In genomic region chr20:37943033-37943432, GRCh38 we compare ENCODE assay signal across 16 cellular contexts. TPM values are rescaled to one million over a fixed set of nuclear protein-coding genes. Genes with fewer than 3 reads are reported as not detected.
DNase-seq lines count a peak whose midpoint lies in the region; ATAC-seq, FAIRE-seq and TF ChIP-seq lines count a peak whose summit lies in the region.
"Had no signal": no experiment of that assay in that cellular context is flagged by ENCODE, and none has a peak within 500 bp of the region (broad histone marks: within the 10 kb centered on the region; RNA-seq: fewer than 3 reads in every experiment).

No MANE protein-coding gene starts in this region.

- no peaks in the 10 kb centered on the region for H3K4me1 Mint-ChIP-seq in stimulated activated memory B cell treated with anti-CD40 and anti-IgM and Interleukin-4, amounts not matched to agents 10 μg/mL and 1 μg/mL and 100 μg/mL, for 72 hours
- H3K4me1 Mint-ChIP-seq: CD4-positive, CD25-positive, alpha-beta regulatory T cell had no signal

- H3K27ac Mint-ChIP-seq in stimulated activated memory B cell treated with anti-CD40 and anti-IgM and Interleukin-4, amounts not matched to agents 10 μg/mL and 1 μg/mL and 100 μg/mL, for 72 hours = no peak overlapping the region
- H3K27ac Mint-ChIP-seq: CD4-positive, CD25-positive, alpha-beta regulatory T cell had no signal

- H2AFZ ChIP-seq in OCI-LY3 (ENCODE audit: low read depth, low read length) = no peak overlapping the region
- H2AFZ ChIP-seq: GM23248 had no signal

- no peak for ATAC-seq in GM18511 (IDR thresholded peaks at IDR 0.05; ENCODE audit: unreplicated experiment)
- ATAC-seq in stimulated activated memory B cell treated with anti-CD40 and anti-IgM and Interleukin-4, amounts not matched to agents 10 μg/mL and 1 μg/mL and 100 μg/mL, for 72 hours = no peak

- no peak overlapping the region for H3K27ac ChIP-seq in OCI-LY3 (ENCODE audit: low read length)
- no peak overlapping the region for H3K27ac ChIP-seq in thyroid gland
- H3K27ac ChIP-seq: GM23248, SJSA1 had no signal

- no peaks in the 10 kb centered on the region; the same call in 1 of the 2 replicates for H3K27me3 ChIP-seq in OCI-LY3 (ENCODE audit: low read depth, low read length)
- H3K27me3 ChIP-seq in thyroid gland = no peaks in the 10 kb centered on the region
- H3K27me3 ChIP-seq: SJSA1 had no signal

- H3K9ac ChIP-seq in OCI-LY3 (ENCODE audit: low read length) = no peak overlapping the region
- H3K9ac ChIP-seq: GM23248 had no signal

- TF ChIP-seq POLR2A in GM12892 (IDR thresholded peaks at IDR 0.05; ENCODE audit: low read depth, low read length) = no peak
- no peak for TF ChIP-seq POLR2A in thyroid gland (IDR thresholded peaks at IDR 0.05)

- DNase-seq in GM12892 (ENCODE audit: insufficient read length) (no peak), islet precursor cell (peak; percentile 19), thyroid gland (peak; percentile 75 to 85)
- DNase-seq in stimulated activated CD4-positive, alpha-beta T cell treated with anti-CD3 and anti-CD28 coated beads, Interleukin-2, amount 100 ng/mL, for 48 hours = no peak
- DNase-seq: CD4-positive, CD25-positive, alpha-beta regulatory T cell; DMS53; GM23248; NCI-H1930; NCI-H526 treated with DMSO at 0.1 percent for 48 hours; OCI-M1; RPMI8226 had no signal

- TF ChIP-seq CTCF in OCI-LY3 (IDR thresholded peaks at IDR 0.05; ENCODE audit: low read depth, low read length) (no peak), thyroid gland (IDR thresholded peaks at IDR 0.05) (no peak)

- no peak overlapping the region for H3K4me3 Mint-ChIP-seq in stimulated activated memory B cell treated with anti-CD40 and anti-IgM and Interleukin-4, amounts not matched to agents 10 μg/mL and 1 μg/mL and 100 μg/mL, for 72 hours
- H3K4me3 Mint-ChIP-seq: CD4-positive, CD25-positive, alpha-beta regulatory T cell had no signal

- no peak overlapping the region for H3K4me3 ChIP-seq in OCI-LY3 (ENCODE audit: low read length)
- H3K4me3 ChIP-seq in thyroid gland (replicated peaks in 1 of 3) = no peak overlapping the region
- H3K4me3 ChIP-seq: GM23248, SJSA1 had no signal

- H3K9me3 Mint-ChIP-seq in stimulated activated memory B cell treated with anti-CD40 and anti-IgM and Interleukin-4, amounts not matched to agents 10 μg/mL and 1 μg/mL and 100 μg/mL, for 72 hours = peaks cover 4% of the 10 kb centered on the region

- intact Hi-C loops in thyroid gland (cut with DNase I) = no loop called here

- 38 to 46% methylated on average over 12 of the region's 12 CpGs for WGBS in thyroid gland, 2 donors

- H3K36me3 Mint-ChIP-seq in stimulated activated memory B cell treated with anti-CD40 and anti-IgM and Interleukin-4, amounts not matched to agents 10 μg/mL and 1 μg/mL and 100 μg/mL, for 72 hours = peaks cover 6% of the 10 kb centered on the region
- H3K36me3 Mint-ChIP-seq: CD4-positive, CD25-positive, alpha-beta regulatory T cell had no signal

- no peaks in the 10 kb centered on the region for H4K20me1 ChIP-seq in OCI-LY3 (ENCODE audit: insufficient read depth, low read length)

- peaks cover 24% of the 10 kb centered on the region for H3K27me3 Mint-ChIP-seq in stimulated activated memory B cell treated with anti-CD40 and anti-IgM and Interleukin-4, amounts not matched to agents 10 μg/mL and 1 μg/mL and 100 μg/mL, for 72 hours
- H3K27me3 Mint-ChIP-seq: CD4-positive, CD25-positive, alpha-beta regulatory T cell had no signal

- H3K36me3 ChIP-seq in OCI-LY3 (replicated peaks; ENCODE audit: low read depth, low read length) (no peaks in the 10 kb centered on the region), thyroid gland (no peaks in the 10 kb centered on the region)
- H3K36me3 ChIP-seq: SJSA1 had no signal

- H3K4me1 ChIP-seq in OCI-LY3 (ENCODE audit: low read length) = peaks cover 11% of the 10 kb centered on the region
- no peaks in the 10 kb centered on the region for H3K4me1 ChIP-seq in thyroid gland
- H3K4me1 ChIP-seq: Caco-2, SJSA1 had no signal

- peak overlapping the region; percentile 43 for H3K4me2 ChIP-seq in OCI-LY3 (ENCODE audit: low read length)

- FAIRE-seq in GM12892 (lab: Jason Lieb, UNC) = peak; percentile 66

- H3K9me3 ChIP-seq in OCI-LY3 (ENCODE audit: insufficient read depth, low read length) (no peaks in the 10 kb centered on the region), thyroid gland (no peaks in the 10 kb centered on the region)

- no peaks in the 10 kb centered on the region for H3K79me2 ChIP-seq in OCI-LY3 (ENCODE audit: low read length)

RNA-seq across cellular contexts. Expression of gene VSTM2L, which starts 40.1 kb away (rescaled TPM):
- 0.30 TPM for polyA plus RNA-seq in GM12892 (2012; ENCODE audit: missing spikeins)
- 1 to 10 TPM in 3 of 4 donors, under 1 TPM in 1; 0.54 to 4.0 (median 1.9) TPM for total RNA-seq in thyroid gland
- total RNA-seq: Caco-2; CD4-positive, CD25-positive, alpha-beta regulatory T cell had no signal
- polyA plus RNA-seq: CD4-positive, CD25-positive, alpha-beta regulatory T cell had no signal

Comparison
In these comparisons a context has a peak if more than half of its experiments do, and no peak if none do; other contexts are left out.
1. DNase-seq: peak in islet precursor cell (single experiment) and thyroid gland (2 of 2); none in GM12892 (single experiment) and stimulated activated CD4-positive, alpha-beta T cell treated with anti-CD3 and anti-CD28 coated beads, Interleukin-2, amount 100 ng/mL, for 48 hours (0 of 2).